8 cellular contexts compared by ENCODE assay signal in the genomic region with DNA sequence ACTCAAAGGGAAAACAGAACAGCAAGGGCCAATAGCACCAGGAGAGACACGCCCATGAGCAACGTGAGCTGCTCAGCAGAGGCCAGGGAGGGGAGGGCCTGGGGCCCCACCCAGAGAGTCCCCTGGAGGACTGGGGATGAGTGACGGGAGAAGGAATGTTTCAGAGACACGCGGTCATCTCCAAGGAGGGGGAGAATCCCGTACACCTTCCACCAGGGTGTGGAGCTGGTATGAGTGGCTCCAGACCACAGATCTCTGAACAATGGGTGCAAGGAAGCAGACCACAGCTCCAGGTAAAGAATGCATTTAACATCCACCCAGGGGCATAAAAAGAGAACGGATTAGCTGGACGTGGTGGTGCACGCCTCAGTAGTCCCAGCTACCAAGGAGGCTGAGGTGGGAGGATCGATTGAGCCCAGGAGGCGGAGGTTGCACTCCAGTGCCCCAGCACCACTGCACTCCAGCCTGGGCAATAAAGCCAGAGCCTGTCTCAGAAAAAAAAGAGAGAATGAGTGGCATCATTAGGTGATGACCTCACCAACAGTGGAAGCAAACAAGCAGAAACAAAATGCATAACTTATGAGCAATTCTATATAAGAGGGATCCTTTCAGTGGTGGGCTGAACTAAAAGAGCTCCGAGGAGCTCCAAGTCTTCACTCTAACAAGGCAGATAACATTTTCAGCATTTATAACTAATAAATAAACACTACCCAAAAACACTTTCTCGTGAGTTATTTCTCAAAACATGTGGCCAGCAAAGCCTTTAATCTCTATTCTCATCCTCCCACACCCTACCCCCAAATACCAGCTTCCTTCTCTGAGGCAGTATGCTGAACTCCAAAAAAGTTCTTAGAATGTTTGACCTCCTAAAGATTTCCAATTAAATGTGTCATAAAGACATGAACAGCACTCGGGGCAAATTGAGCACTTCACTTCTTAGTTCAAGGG. TPM values are rescaled to one million over a fixed set of nuclear protein-coding genes. Genes with fewer than 3 reads are reported as not detected.
A peak's percentile ranks its signal among the peaks of the same experiment; 100 is the strongest.
DNase-seq lines count a peak whose midpoint lies in the region; ATAC-seq and TF ChIP-seq lines count a peak whose summit lies in the region.
"Had no signal": no experiment of that assay in that cellular context is flagged by ENCODE, and none has a peak within 500 bp of the region (broad histone marks: within the 10 kb centered on the region; RNA-seq: fewer than 3 reads in every experiment).

No MANE protein-coding gene starts in this region.

- H3K9ac ChIP-seq in subcutaneous abdominal adipose tissue (ENCODE audit: low read length in 5 of 5) = peak overlapping the region in 1 of 5 donors; percentile 7

- no peak overlapping the region for H3K4me3 ChIP-seq in subcutaneous abdominal adipose tissue (ENCODE audit: low read depth in 1 of 5, low read length in 5 of 5)

- peak overlapping the region; percentile 29 for H3K27ac Mint-ChIP-seq in activated T-helper 1 cell treated with anti-CD3 and anti-CD28 coated beads, Interleukin-12 subunit alpha, Interleukin-12 subunit beta, Interleukin-2, Interleukin-4 antibody, amounts not matched to agents 30 ng/mL and 10 ng/mL and 1 ng/mL, durations not matched to agents 14 hours and 24 hours and 36 hours
- H3K27ac Mint-ChIP-seq in activated CD4-positive, alpha-beta memory T cell treated with anti-CD3 and anti-CD28 coated beads for 36 hours = no peak overlapping the region
- H3K27ac Mint-ChIP-seq: activated naive CD8-positive, alpha-beta T cell treated with anti-CD3 and anti-CD28 coated beads, Interleukin-2, amount 10 ng/mL, durations not matched to agents 7 days and 5 days had no signal

- H3K27me3 Mint-ChIP-seq in activated T-helper 1 cell treated with anti-CD3 and anti-CD28 coated beads, Interleukin-12 subunit alpha, Interleukin-12 subunit beta, Interleukin-2, Interleukin-4 antibody, amounts not matched to agents 30 ng/mL and 10 ng/mL and 1 ng/mL, durations not matched to agents 14 hours and 24 hours and 36 hours (ENCODE audit: insufficient read depth) = no peaks in the 10 kb centered on the region
- no peaks in the 10 kb centered on the region for H3K27me3 Mint-ChIP-seq in activated CD4-positive, alpha-beta memory T cell treated with anti-CD3 and anti-CD28 coated beads for 36 hours
- H3K27me3 Mint-ChIP-seq: activated naive CD8-positive, alpha-beta T cell treated with anti-CD3 and anti-CD28 coated beads, Interleukin-2, amount 10 ng/mL, durations not matched to agents 7 days and 5 days had no signal

- H3K4me1 Mint-ChIP-seq in activated T-helper 1 cell treated with anti-CD3 and anti-CD28 coated beads, Interleukin-12 subunit alpha, Interleukin-12 subunit beta, Interleukin-2, Interleukin-4 antibody, amounts not matched to agents 30 ng/mL and 10 ng/mL and 1 ng/mL, durations not matched to agents 14 hours and 24 hours and 36 hours (ENCODE audit: low read depth) = peaks cover 54% of the 10 kb centered on the region
- peaks cover 66% of the 10 kb centered on the region for H3K4me1 Mint-ChIP-seq in activated CD4-positive, alpha-beta memory T cell treated with anti-CD3 and anti-CD28 coated beads for 36 hours (ENCODE audit: low read depth)

- peaks cover 42 to 89% (median 86%) of the 10 kb centered on the region in 5 donors for H3K4me1 ChIP-seq in subcutaneous abdominal adipose tissue (ENCODE audit: control insufficient read depth in 5 of 5, insufficient read depth in 5 of 5, low read length in 5 of 5)

- ATAC-seq in HG02973 (IDR thresholded peaks at IDR 0.05; ENCODE audit: unreplicated experiment) = no peak

- H3K4me3 Mint-ChIP-seq in activated T-helper 1 cell treated with anti-CD3 and anti-CD28 coated beads, Interleukin-12 subunit alpha, Interleukin-12 subunit beta, Interleukin-2, Interleukin-4 antibody, amounts not matched to agents 30 ng/mL and 10 ng/mL and 1 ng/mL, durations not matched to agents 14 hours and 24 hours and 36 hours = no peak overlapping the region
- no peak overlapping the region for H3K4me3 Mint-ChIP-seq in activated CD4-positive, alpha-beta memory T cell treated with anti-CD3 and anti-CD28 coated beads for 36 hours
- H3K4me3 Mint-ChIP-seq: activated naive CD8-positive, alpha-beta T cell treated with anti-CD3 and anti-CD28 coated beads, Interleukin-2, amount 10 ng/mL, durations not matched to agents 7 days and 5 days had no signal

- intact Hi-C loops in activated T-helper 1 cell treated with anti-CD3 and anti-CD28 coated beads, Interleukin-12 subunit alpha, Interleukin-12 subunit beta, Interleukin-2, Interleukin-4 antibody, amounts not matched to agents 30 ng/mL and 10 ng/mL and 1 ng/mL, durations not matched to agents 14 hours and 24 hours and 36 hours (cut with micrococcal nuclease) = no loop called here
- intact Hi-C loops in activated CD4-positive, alpha-beta memory T cell treated with anti-CD3 and anti-CD28 coated beads for 36 hours (cut with micrococcal nuclease) = no loop called here

- no peaks in the 10 kb centered on the region for H3K9me3 Mint-ChIP-seq in activated T-helper 1 cell treated with anti-CD3 and anti-CD28 coated beads, Interleukin-12 subunit alpha, Interleukin-12 subunit beta, Interleukin-2, Interleukin-4 antibody, amounts not matched to agents 30 ng/mL and 10 ng/mL and 1 ng/mL, durations not matched to agents 14 hours and 24 hours and 36 hours
- no peaks in the 10 kb centered on the region for H3K9me3 Mint-ChIP-seq in activated CD4-positive, alpha-beta memory T cell treated with anti-CD3 and anti-CD28 coated beads for 36 hours
- H3K9me3 Mint-ChIP-seq: activated naive CD8-positive, alpha-beta T cell treated with anti-CD3 and anti-CD28 coated beads, Interleukin-2, amount 10 ng/mL, durations not matched to agents 7 days and 5 days had no signal

- H3K27ac ChIP-seq in subcutaneous abdominal adipose tissue (ENCODE audit: low read depth, low read length) = peak overlapping the region; percentile 87

- H3K36me3 ChIP-seq in subcutaneous abdominal adipose tissue (ENCODE audit: control insufficient read depth in 5 of 5, insufficient read depth in 5 of 5, low read length in 5 of 5) = peaks cover 0 to 22% (median 13%) of the 10 kb centered on the region in 5 donors

- H3K9me3 ChIP-seq in subcutaneous abdominal adipose tissue (ENCODE audit: control insufficient read depth in 5 of 5, low read length in 5 of 5) = no peaks in the 10 kb centered on the region

- DNase-seq in HEK293T (ENCODE audit: extremely low spot score) = no peak
- DNase-seq in activated T-helper 1 cell treated with anti-CD3 and anti-CD28 coated beads, Interleukin-12 subunit alpha, Interleukin-12 subunit beta, Interleukin-2, Interleukin-4 antibody, amounts not matched to agents 30 ng/mL and 10 ng/mL and 1 ng/mL, durations not matched to agents 14 hours and 24 hours and 36 hours (ENCODE audit: low spot score) = no peak
- DNase-seq in iris pigment epithelial cell (ENCODE audit: low read depth) = peak; percentile 81
- no peak for DNase-seq in activated CD4-positive, alpha-beta memory T cell treated with anti-CD3 and anti-CD28 coated beads for 36 hours
- no peak for DNase-seq in stimulated activated CD4-positive, alpha-beta T cell treated with anti-CD3 and anti-CD28 coated beads, Interleukin-4, amount 100 ng/mL, for 24 hours
- DNase-seq: activated naive CD8-positive, alpha-beta T cell treated with anti-CD3 and anti-CD28 coated beads, Interleukin-2, amount 10 ng/mL, durations not matched to agents 7 days and 5 days had no signal

- H3K27me3 ChIP-seq in subcutaneous abdominal adipose tissue (ENCODE audit: control insufficient read depth in 5 of 5, insufficient read depth in 4 of 5, low read length in 5 of 5) = no peaks in the 10 kb centered on the region

- H3K36me3 Mint-ChIP-seq in activated T-helper 1 cell treated with anti-CD3 and anti-CD28 coated beads, Interleukin-12 subunit alpha, Interleukin-12 subunit beta, Interleukin-2, Interleukin-4 antibody, amounts not matched to agents 30 ng/mL and 10 ng/mL and 1 ng/mL, durations not matched to agents 14 hours and 24 hours and 36 hours (ENCODE audit: low read depth) = no peaks in the 10 kb centered on the region
- no peaks in the 10 kb centered on the region for H3K36me3 Mint-ChIP-seq in activated CD4-positive, alpha-beta memory T cell treated with anti-CD3 and anti-CD28 coated beads for 36 hours
- H3K36me3 Mint-ChIP-seq: activated naive CD8-positive, alpha-beta T cell treated with anti-CD3 and anti-CD28 coated beads, Interleukin-2, amount 10 ng/mL, durations not matched to agents 7 days and 5 days had no signal

- POLR2A ChIA-PET in HEK293T (lab: Yijun Ruan, JAX) = interaction anchor here (8.6 kb wide), 1 partner anchor 12 kb away, joined by 62 read pairs; the partner anchor contains the start of gene PSAP
- POLR2A ChIA-PET in activated CD4-positive, alpha-beta memory T cell treated with anti-CD3 and anti-CD28 coated beads for 36 hours (lab: Charles Lee) = interaction anchor here (0.6 kb wide), 1 partner anchor 35 kb away, joined by 3 read pairs; no protein-coding TSS in a partner anchor

- CTCF ChIA-PET in HEK293T (lab: Yijun Ruan, JAX) = interaction anchor here (1.0 kb wide), 1 partner anchor 58 kb away, joined by 4 read pairs; no protein-coding TSS in a partner anchor
- CTCF ChIA-PET in activated CD4-positive, alpha-beta memory T cell treated with anti-CD3 and anti-CD28 coated beads for 36 hours (lab: Charles Lee) = interaction anchor here (0.6 to 2.6 kb wide), 5 partner anchors 46 to 210 kb away, joined by 3 to 7 read pairs (median 3); no protein-coding TSS in a partner anchor

TF ChIP-seq in HEK293T, 16 proteins besides CTCF, POLR2A, EP300 and RAD21:
- TF ChIP-seq PKNOX1 (IDR thresholded peaks at IDR 0.05) (peak; percentile 45; the same call in 1 of the 2 replicates), TARDBP (IDR thresholded peaks at IDR 0.05) (no peak), NFRKB (IDR thresholded peaks at IDR 0.05) (no peak), ZNF384 (IDR thresholded peaks at IDR 0.05) (0 out of 2 replicates have a peak, but pooled peaks have one; percentile 8), LEF1 (IDR thresholded peaks at IDR 0.05; ENCODE audit: borderline replicate concordance) (no peak), ARNT (IDR thresholded peaks at IDR 0.05) (no peak)

RNA-seq across cellular contexts. Expression of gene PSAP, which starts 12.5 kb away (rescaled TPM):
- 117 and 122 TPM in 2 replicates for total RNA-seq in activated T-helper 1 cell treated with anti-CD3 and anti-CD28 coated beads, Interleukin-12 subunit alpha, Interleukin-12 subunit beta, Interleukin-2, Interleukin-4 antibody, amounts not matched to agents 30 ng/mL and 10 ng/mL and 1 ng/mL, durations not matched to agents 14 hours and 24 hours and 36 hours
- 100 to 1,000 TPM; 137 to 144 TPM for total RNA-seq in activated CD4-positive, alpha-beta memory T cell treated with anti-CD3 and anti-CD28 coated beads for 36 hours
